Comparison of ENCODE assay signal across 21 cellular contexts in the genomic region with DNA sequence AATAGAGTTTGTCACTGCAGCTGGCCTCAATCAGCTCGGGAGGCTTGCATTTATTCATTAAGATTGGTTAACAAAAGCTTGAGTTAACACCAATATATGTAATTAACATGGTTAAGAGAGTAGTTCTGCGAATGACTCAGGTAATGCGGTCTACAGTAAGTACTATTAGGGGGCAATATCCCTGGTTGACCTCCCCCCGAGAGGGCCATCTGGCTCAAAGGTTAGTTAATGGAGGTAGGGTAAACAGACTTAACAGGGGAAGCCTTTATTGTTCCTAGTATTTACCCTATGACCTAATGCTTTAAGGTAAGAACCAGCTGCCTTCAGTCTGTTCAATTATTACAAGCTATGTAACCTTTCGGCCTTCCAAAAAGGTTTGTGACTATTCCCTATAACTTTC.
DNase-seq lines count a peak whose midpoint lies in the region; ATAC-seq, FAIRE-seq and TF ChIP-seq lines count a peak whose summit lies in the region.
"Had no signal": no experiment of that assay in that cellular context is flagged by ENCODE, and none has a peak within 500 bp of the region (broad histone marks: within the 10 kb centered on the region; RNA-seq: fewer than 3 reads in every experiment).

No MANE protein-coding gene starts in this region.

- H3K27ac ChIP-seq in HepG2 (ENCODE audit: extremely low read length, insufficient read depth, low read length) (no peak overlapping the region), right lobe of liver (no peak overlapping the region)
- H3K27ac ChIP-seq: BLaER1 treated with 17β-estradiol and CSF1 and Interleukin-3, amounts not matched to agents 10 nM and 100 nM; KMS-11 had no signal

- H2AFZ ChIP-seq in HepG2 (ENCODE audit: low read length): no peak overlapping the region

- no TSS peak for BruUV-seq in HepG2 (replicated peaks; lab: Mats Ljungman, UMichigan)

- H3K9ac ChIP-seq in HepG2 (ENCODE audit: insufficient read depth, low read depth, low read length): no peak overlapping the region
- H3K9ac ChIP-seq: BLaER1 treated with 17β-estradiol and CSF1 and Interleukin-3, amounts not matched to agents 10 nM and 100 nM; KMS-11 had no signal

- TF ChIP-seq EP300 in HepG2 (IDR thresholded peaks at IDR 0.05; ENCODE audit: low read depth in 2 of 2, low read length in 2 of 2) (0 out of 4 replicates have a peak, but pooled peaks of 1 of the 2 experiments have one; percentile 26), HepG2 (CRISPR knock-in tag; IDR thresholded peaks at IDR 0.05; ENCODE audit: borderline replicate concordance) (peak; percentile 17; the same call in 1 of the 2 replicates)

- no peaks in the 10 kb centered on the region for H4K20me1 ChIP-seq in HepG2 (ENCODE audit: insufficient read depth, low read length)
- H4K20me1 ChIP-seq: BLaER1 treated with 17β-estradiol and CSF1 and Interleukin-3, amounts not matched to agents 10 nM and 100 nM had no signal

- intact Hi-C loops in HepG2 (cut with micrococcal nuclease; ENCODE audit: unreplicated experiment): no loop called here
- intact Hi-C loops in right lobe of liver (cut with DNase I): no loop called here

- H3K27ac Mint-ChIP-seq in WTC11: no peak overlapping the region
- H3K27ac Mint-ChIP-seq in type B pancreatic cell: peak overlapping the region; percentile 44
- H3K27ac Mint-ChIP-seq: B cell; CD8-positive, alpha-beta T cell; H9 had no signal

- peaks cover 39% of the 10 kb centered on the region for H3K9me3 ChIP-seq in HepG2 (ENCODE audit: low read length)
- H3K9me3 ChIP-seq in right lobe of liver: no peaks in the 10 kb centered on the region
- H3K9me3 ChIP-seq: BLaER1 treated with 17β-estradiol and CSF1 and Interleukin-3, amounts not matched to agents 10 nM and 100 nM had no signal

- H3K36me3 ChIP-seq in HepG2 (replicated peaks in 1 of 2; ENCODE audit: control insufficient read depth in 1 of 2, insufficient read depth in 2 of 2, low read length in 2 of 2) (no peaks in the 10 kb centered on the region), right lobe of liver (no peaks in the 10 kb centered on the region)
- H3K36me3 ChIP-seq: BLaER1 treated with 17β-estradiol and CSF1 and Interleukin-3, amounts not matched to agents 10 nM and 100 nM had no signal

- POLR2A ChIA-PET in HepG2 (lab: Yijun Ruan, JAX) (no interaction called here), WTC11 (lab: Charles Lee) (interaction anchor here (0.7 kb wide), 1 partner anchor 262 kb away, joined by 3 read pairs; no protein-coding TSS in a partner anchor)

- no peaks in the 10 kb centered on the region for H3K79me2 ChIP-seq in HepG2 (ENCODE audit: insufficient read depth, low read length)

- no peak overlapping the region for H3K4me3 ChIP-seq in HepG2 (replicated peaks in 1 of 3; ENCODE audit: insufficient read depth in 1 of 3, low read depth in 2 of 3, low read length in 3 of 3)
- H3K4me3 ChIP-seq in right lobe of liver: no peak overlapping the region
- H3K4me3 ChIP-seq: BLaER1 treated with 17β-estradiol and CSF1 and Interleukin-3, amounts not matched to agents 10 nM and 100 nM; GM12878 had no signal

- H3K4me3 Mint-ChIP-seq in WTC11 (no peak overlapping the region), type B pancreatic cell (no peak overlapping the region)
- H3K4me3 Mint-ChIP-seq: B cell; CD8-positive, alpha-beta T cell; H9 had no signal

- peak overlapping the region; percentile 21; the same call in 1 of the 2 replicates for H3K4me2 ChIP-seq in HepG2 (ENCODE audit: low read depth, low read length)
- H3K4me2 ChIP-seq: BLaER1 treated with 17β-estradiol and CSF1 and Interleukin-3, amounts not matched to agents 10 nM and 100 nM; KMS-11 had no signal

- no peak for TF ChIP-seq RAD21 in HepG2 (CRISPR knock-in tag; IDR thresholded peaks at IDR 0.05)

- in situ Hi-C loops in HepG2 (cut with HindIII; ENCODE audit: extremely low pct_ligation_motif_present, low pct_unique_long_range_greater_than_20kb): no loop called here

- H3K27me3 ChIP-seq in HepG2 (ENCODE audit: control insufficient read depth in 1 of 2, insufficient read depth in 2 of 2, low read length in 2 of 2): no peaks in the 10 kb centered on the region
- no peaks in the 10 kb centered on the region for H3K27me3 ChIP-seq in right lobe of liver
- H3K27me3 ChIP-seq: BLaER1 treated with 17β-estradiol and CSF1 and Interleukin-3, amounts not matched to agents 10 nM and 100 nM had no signal

- no peak for FAIRE-seq in HepG2 (lab: Jason Lieb, UNC)
- FAIRE-seq: GM12878, GM19239, H1 had no signal

- H3K4me1 ChIP-seq in HepG2 (ENCODE audit: insufficient read depth, low read length) (peaks cover 20% of the 10 kb centered on the region), right lobe of liver (no peaks in the 10 kb centered on the region)
- H3K4me1 ChIP-seq: BLaER1 treated with 17β-estradiol and CSF1 and Interleukin-3, amounts not matched to agents 10 nM and 100 nM had no signal

- H3K4me1 Mint-ChIP-seq in WTC11 (peaks cover 16% of the 10 kb centered on the region), type B pancreatic cell (ENCODE audit: unreplicated experiment) (peaks cover 6% of the 10 kb centered on the region)
- H3K4me1 Mint-ChIP-seq: B cell, H9 had no signal

- no peak for TF ChIP-seq POLR2A in HepG2 (IDR thresholded peaks at IDR 0.05; ENCODE audit: insufficient read depth in 1 of 2, low read depth in 2 of 2, low read length in 2 of 2)
- TF ChIP-seq POLR2A in right lobe of liver (IDR thresholded peaks at IDR 0.05): no peak

- no peaks in the 10 kb centered on the region for H3K36me3 Mint-ChIP-seq in WTC11
- no peaks in the 10 kb centered on the region for H3K36me3 Mint-ChIP-seq in type B pancreatic cell
- H3K36me3 Mint-ChIP-seq: CD8-positive, alpha-beta T cell had no signal

- ATAC-seq in HepG2 (peak; percentile 50), right lobe of liver (no peak), WTC11 (peak; percentile 51)
- ATAC-seq: CD8-positive, alpha-beta T cell; GM12878 had no signal

- no peaks in the 10 kb centered on the region; the same call in 1 of the 2 replicates for H3K27me3 Mint-ChIP-seq in WTC11 (ENCODE audit: low read depth)
- H3K27me3 Mint-ChIP-seq in type B pancreatic cell: no peaks in the 10 kb centered on the region
- H3K27me3 Mint-ChIP-seq: B cell had no signal

- 17% methylated on average over 4 of the region's 5 CpGs for WGBS in HepG2 (ENCODE audit: low lambda C conversion rate)
- 65% methylated on average over 5 of the region's 5 CpGs for WGBS in right lobe of liver (ENCODE audit: insufficient coverage, low coverage, low lambda C conversion rate, missing lambda C conversion rate)

- no peak for TF ChIP-seq CTCF in HepG2 (CRISPR knock-in tag; IDR thresholded peaks at IDR 0.05)
- no peak for TF ChIP-seq CTCF in right lobe of liver (IDR thresholded peaks at IDR 0.05)
- TF ChIP-seq CTCF in WTC11 (IDR thresholded peaks at IDR 0.05): no peak
- TF ChIP-seq CTCF in type B pancreatic cell (conservative IDR thresholded peaks at IDR 0.05): no peak

- DNase-seq in DMS53 (lab: John Stamatoyannopoulos, UW) (peak; percentile 32), DMS53 treated with DMSO at 0.1 percent for 48 hours (lab: John Stamatoyannopoulos, UW; ENCODE audit: unreplicated experiment) (no peak), HepG2 (ENCODE audit: low spot score) (peak; percentile 47), right lobe of liver (no peak), WTC11 (ENCODE audit: low spot score) (no peak), type B pancreatic cell (ENCODE audit: extremely low spot score, unreplicated experiment) (no peak), RKO (ENCODE audit: low spot score) (no peak), mesenteric fat pad (ENCODE audit: low spot score) (no peak)
- DNase-seq: 8988T; CD8-positive, alpha-beta T cell; COR-L47; DMS 273 treated with DMSO at 0.1 percent for 48 hours; DND-41; EL; H9 had no signal

- H3K9me3 Mint-ChIP-seq in WTC11: peaks cover 21% of the 10 kb centered on the region
- peaks cover 5% of the 10 kb centered on the region for H3K9me3 Mint-ChIP-seq in type B pancreatic cell
- H3K9me3 Mint-ChIP-seq: H9 had no signal

- CTCF ChIA-PET in HepG2 (lab: Yijun Ruan, JAX; ENCODE audit: low intra/inter-chr PET ratio, low total read pairs) (no interaction called here), WTC11 (lab: Charles Lee) (no interaction called here)

TF ChIP-seq in HepG2, 621 proteins besides CTCF, POLR2A, EP300 and RAD21 (continues in another document):
- no peak for TF ChIP-seq FOXA1 (IDR thresholded peaks at IDR 0.05)
- TF ChIP-seq FOXA1 (CRISPR knock-in tag; IDR thresholded peaks at IDR 0.05): peak; percentile 16; the same call in 1 of the 2 replicates
- TF ChIP-seq ZNF605 (CRISPR knock-in tag; IDR thresholded peaks at IDR 0.05): no peak
- no peak for TF ChIP-seq ZNF12 (CRISPR knock-in tag; IDR thresholded peaks at IDR 0.05)
- 0 out of 2 replicates have a peak, but pooled peaks have one; percentile 28 for TF ChIP-seq MIXL1 (CRISPR knock-in tag; IDR thresholded peaks at IDR 0.05)

TF ChIP-seq in WTC11, 78 proteins besides CTCF, POLR2A, EP300 and RAD21 (continues in another document):
- TF ChIP-seq FOXJ3 (CRISPR knock-in tag; IDR thresholded peaks at IDR 0.05; ENCODE audit: borderline replicate concordance): no peak
- TF ChIP-seq, protein P1, sequence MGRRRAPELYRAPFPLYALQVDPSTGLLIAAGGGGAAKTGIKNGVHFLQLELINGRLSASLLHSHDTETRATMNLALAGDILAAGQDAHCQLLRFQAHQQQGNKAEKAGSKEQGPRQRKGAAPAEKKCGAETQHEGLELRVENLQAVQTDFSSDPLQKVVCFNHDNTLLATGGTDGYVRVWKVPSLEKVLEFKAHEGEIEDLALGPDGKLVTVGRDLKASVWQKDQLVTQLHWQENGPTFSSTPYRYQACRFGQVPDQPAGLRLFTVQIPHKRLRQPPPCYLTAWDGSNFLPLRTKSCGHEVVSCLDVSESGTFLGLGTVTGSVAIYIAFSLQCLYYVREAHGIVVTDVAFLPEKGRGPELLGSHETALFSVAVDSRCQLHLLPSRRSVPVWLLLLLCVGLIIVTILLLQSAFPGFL (CRISPR knock-in tag; IDR thresholded peaks at IDR 0.05; ENCODE audit: borderline replicate concordance): no peak
- no peak for TF ChIP-seq MYBL2 (CRISPR knock-in tag; IDR thresholded peaks at IDR 0.05)
- TF ChIP-seq, protein P2, sequence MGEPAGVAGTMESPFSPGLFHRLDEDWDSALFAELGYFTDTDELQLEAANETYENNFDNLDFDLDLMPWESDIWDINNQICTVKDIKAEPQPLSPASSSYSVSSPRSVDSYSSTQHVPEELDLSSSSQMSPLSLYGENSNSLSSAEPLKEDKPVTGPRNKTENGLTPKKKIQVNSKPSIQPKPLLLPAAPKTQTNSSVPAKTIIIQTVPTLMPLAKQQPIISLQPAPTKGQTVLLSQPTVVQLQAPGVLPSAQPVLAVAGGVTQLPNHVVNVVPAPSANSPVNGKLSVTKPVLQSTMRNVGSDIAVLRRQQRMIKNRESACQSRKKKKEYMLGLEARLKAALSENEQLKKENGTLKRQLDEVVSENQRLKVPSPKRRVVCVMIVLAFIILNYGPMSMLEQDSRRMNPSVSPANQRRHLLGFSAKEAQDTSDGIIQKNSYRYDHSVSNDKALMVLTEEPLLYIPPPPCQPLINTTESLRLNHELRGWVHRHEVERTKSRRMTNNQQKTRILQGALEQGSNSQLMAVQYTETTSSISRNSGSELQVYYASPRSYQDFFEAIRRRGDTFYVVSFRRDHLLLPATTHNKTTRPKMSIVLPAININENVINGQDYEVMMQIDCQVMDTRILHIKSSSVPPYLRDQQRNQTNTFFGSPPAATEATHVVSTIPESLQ (CRISPR knock-in tag; IDR thresholded peaks at IDR 0.05): no peak
- TF ChIP-seq ZNF423 (CRISPR knock-in tag; IDR thresholded peaks at IDR 0.05): no peak

Comparison
In these comparisons a context has a peak if more than half of its experiments do, and no peak if none do; other contexts are left out.
1. DNase-seq: peak in DMS53 (single experiment) and HepG2 (single experiment); none in DMS53 treated with DMSO at 0.1 percent for 48 hours (single experiment), right lobe of liver (0 of 3), WTC11 (single experiment), type B pancreatic cell (single experiment), RKO (single experiment) and mesenteric fat pad (single experiment).
2. ATAC-seq: peak in HepG2 (single experiment) and WTC11 (single experiment); none in right lobe of liver (0 of 4).